Comparison of ENCODE assay signal across 1 cellular context in genomic region chr4:2756691-2757350, GRCh38.
TF ChIP-seq lines count a peak whose summit lies in the region.

No MANE protein-coding gene starts in this region.

TF ChIP-seq in K562, 482 proteins besides CTCF, POLR2A, EP300 and RAD21 (continued from another document and continues in another):
- TF ChIP-seq AFF1 (IDR thresholded peaks at IDR 0.05; ENCODE audit: low read depth in 1 of 2, partially characterized antibody in 2 of 2), result no peak
- TF ChIP-seq ZNF830 (CRISPR knock-in tag; IDR thresholded peaks at IDR 0.05), result 0 out of 2 replicates have a peak, but pooled peaks have one; percentile 34
- TF ChIP-seq NR4A1 (CRISPR knock-in tag; IDR thresholded peaks at IDR 0.05), result no peak
- 0 out of 2 replicates have a peak, but pooled peaks have one; percentile 24 for TF ChIP-seq NR4A1 (tag; IDR thresholded peaks at IDR 0.05)
- TF ChIP-seq, protein P1, sequence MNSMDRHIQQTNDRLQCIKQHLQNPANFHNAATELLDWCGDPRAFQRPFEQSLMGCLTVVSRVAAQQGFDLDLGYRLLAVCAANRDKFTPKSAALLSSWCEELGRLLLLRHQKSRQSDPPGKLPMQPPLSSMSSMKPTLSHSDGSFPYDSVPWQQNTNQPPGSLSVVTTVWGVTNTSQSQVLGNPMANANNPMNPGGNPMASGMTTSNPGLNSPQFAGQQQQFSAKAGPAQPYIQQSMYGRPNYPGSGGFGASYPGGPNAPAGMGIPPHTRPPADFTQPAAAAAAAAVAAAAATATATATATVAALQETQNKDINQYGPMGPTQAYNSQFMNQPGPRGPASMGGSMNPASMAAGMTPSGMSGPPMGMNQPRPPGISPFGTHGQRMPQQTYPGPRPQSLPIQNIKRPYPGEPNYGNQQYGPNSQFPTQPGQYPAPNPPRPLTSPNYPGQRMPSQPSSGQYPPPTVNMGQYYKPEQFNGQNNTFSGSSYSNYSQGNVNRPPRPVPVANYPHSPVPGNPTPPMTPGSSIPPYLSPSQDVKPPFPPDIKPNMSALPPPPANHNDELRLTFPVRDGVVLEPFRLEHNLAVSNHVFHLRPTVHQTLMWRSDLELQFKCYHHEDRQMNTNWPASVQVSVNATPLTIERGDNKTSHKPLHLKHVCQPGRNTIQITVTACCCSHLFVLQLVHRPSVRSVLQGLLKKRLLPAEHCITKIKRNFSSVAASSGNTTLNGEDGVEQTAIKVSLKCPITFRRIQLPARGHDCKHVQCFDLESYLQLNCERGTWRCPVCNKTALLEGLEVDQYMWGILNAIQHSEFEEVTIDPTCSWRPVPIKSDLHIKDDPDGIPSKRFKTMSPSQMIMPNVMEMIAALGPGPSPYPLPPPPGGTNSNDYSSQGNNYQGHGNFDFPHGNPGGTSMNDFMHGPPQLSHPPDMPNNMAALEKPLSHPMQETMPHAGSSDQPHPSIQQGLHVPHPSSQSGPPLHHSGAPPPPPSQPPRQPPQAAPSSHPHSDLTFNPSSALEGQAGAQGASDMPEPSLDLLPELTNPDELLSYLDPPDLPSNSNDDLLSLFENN (IDR thresholded peaks at IDR 0.05; ENCODE audit: low read depth in 2 of 2, low read length in 2 of 2), result no peak
- TF ChIP-seq TFAM (CRISPR knock-in tag; conservative IDR thresholded peaks at IDR 0.05), result no peak
- TF ChIP-seq HDAC1 (IDR thresholded peaks at IDR 0.05), result no peak
- TF ChIP-seq MNT (conservative IDR thresholded peaks at IDR 0.05), result peak; percentile 33 to 52; a peak in 2 of 4 replicates
- no peak for TF ChIP-seq HDAC2 (IDR thresholded peaks at IDR 0.05)
- TF ChIP-seq HCFC1 (IDR thresholded peaks at IDR 0.05; ENCODE audit: low read depth, low read length), result no peak
- TF ChIP-seq KAT2B (IDR thresholded peaks at IDR 0.05; ENCODE audit: low read depth, low read length), result no peak
- no peak for TF ChIP-seq CXXC5 (CRISPR knock-in tag; IDR thresholded peaks at IDR 0.05)
- TF ChIP-seq PHTF2 (CRISPR knock-in tag; IDR thresholded peaks at IDR 0.05), result no peak
- TF ChIP-seq ZNF174 (CRISPR knock-in tag; IDR thresholded peaks at IDR 0.05), result no peak
- 0 out of 4 replicates have a peak, but pooled peaks of 1 of the 2 experiments have one; percentile 2 for TF ChIP-seq MAZ (CRISPR knock-in tag; conservative IDR thresholded peaks at IDR 0.05 in 1 of 2, IDR thresholded peaks at IDR 0.05 in 1 of 2)
- TF ChIP-seq ZNF354B (CRISPR knock-in tag; IDR thresholded peaks at IDR 0.05), result no peak
- no peak for TF ChIP-seq GABPA (tag; conservative IDR thresholded peaks at IDR 0.05; ENCODE audit: low read depth)
- TF ChIP-seq RBFOX2 (IDR thresholded peaks at IDR 0.05; ENCODE audit: low read depth, low read length), result no peak
- TF ChIP-seq SMAD1 (IDR thresholded peaks at IDR 0.05; ENCODE audit: low read depth, low read length, partially characterized antibody), result no peak
- TF ChIP-seq HSF4 (CRISPR knock-in tag; IDR thresholded peaks at IDR 0.05; ENCODE audit: borderline replicate concordance), result no peak
- TF ChIP-seq, protein P2, sequence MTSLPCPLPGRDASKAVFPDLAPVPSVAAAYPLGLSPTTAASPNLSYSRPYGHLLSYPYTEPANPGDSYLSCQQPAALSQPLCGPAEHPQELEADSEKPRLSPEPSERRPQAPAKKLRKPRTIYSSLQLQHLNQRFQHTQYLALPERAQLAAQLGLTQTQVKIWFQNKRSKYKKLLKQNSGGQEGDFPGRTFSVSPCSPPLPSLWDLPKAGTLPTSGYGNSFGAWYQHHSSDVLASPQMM (CRISPR knock-in tag; IDR thresholded peaks at IDR 0.05), result no peak
- no peak for TF ChIP-seq PKNOX1 (IDR thresholded peaks at IDR 0.05)
- TF ChIP-seq NFYB (IDR thresholded peaks at IDR 0.05; ENCODE audit: extremely low read depth, insufficient read length), result no peak
- TF ChIP-seq TCF7 (IDR thresholded peaks at IDR 0.05; ENCODE audit: borderline replicate concordance), result no peak
- TF ChIP-seq, protein P3, sequence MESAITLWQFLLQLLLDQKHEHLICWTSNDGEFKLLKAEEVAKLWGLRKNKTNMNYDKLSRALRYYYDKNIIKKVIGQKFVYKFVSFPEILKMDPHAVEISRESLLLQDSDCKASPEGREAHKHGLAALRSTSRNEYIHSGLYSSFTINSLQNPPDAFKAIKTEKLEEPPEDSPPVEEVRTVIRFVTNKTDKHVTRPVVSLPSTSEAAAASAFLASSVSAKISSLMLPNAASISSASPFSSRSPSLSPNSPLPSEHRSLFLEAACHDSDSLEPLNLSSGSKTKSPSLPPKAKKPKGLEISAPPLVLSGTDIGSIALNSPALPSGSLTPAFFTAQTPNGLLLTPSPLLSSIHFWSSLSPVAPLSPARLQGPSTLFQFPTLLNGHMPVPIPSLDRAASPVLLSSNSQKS (CRISPR knock-in tag; IDR thresholded peaks at IDR 0.05), result no peak
- no peak for TF ChIP-seq VEZF1 (CRISPR knock-in tag; IDR thresholded peaks at IDR 0.05)
- no peak for TF ChIP-seq ESRRB (CRISPR knock-in tag; IDR thresholded peaks at IDR 0.05; ENCODE audit: borderline replicate concordance)
- TF ChIP-seq BRF1 (IDR thresholded peaks at IDR 0.05; ENCODE audit: borderline replicate concordance, extremely low read depth, insufficient read length), result no peak
- no peak for TF ChIP-seq ZZZ3 (IDR thresholded peaks at IDR 0.05)
- TF ChIP-seq, protein P4, sequence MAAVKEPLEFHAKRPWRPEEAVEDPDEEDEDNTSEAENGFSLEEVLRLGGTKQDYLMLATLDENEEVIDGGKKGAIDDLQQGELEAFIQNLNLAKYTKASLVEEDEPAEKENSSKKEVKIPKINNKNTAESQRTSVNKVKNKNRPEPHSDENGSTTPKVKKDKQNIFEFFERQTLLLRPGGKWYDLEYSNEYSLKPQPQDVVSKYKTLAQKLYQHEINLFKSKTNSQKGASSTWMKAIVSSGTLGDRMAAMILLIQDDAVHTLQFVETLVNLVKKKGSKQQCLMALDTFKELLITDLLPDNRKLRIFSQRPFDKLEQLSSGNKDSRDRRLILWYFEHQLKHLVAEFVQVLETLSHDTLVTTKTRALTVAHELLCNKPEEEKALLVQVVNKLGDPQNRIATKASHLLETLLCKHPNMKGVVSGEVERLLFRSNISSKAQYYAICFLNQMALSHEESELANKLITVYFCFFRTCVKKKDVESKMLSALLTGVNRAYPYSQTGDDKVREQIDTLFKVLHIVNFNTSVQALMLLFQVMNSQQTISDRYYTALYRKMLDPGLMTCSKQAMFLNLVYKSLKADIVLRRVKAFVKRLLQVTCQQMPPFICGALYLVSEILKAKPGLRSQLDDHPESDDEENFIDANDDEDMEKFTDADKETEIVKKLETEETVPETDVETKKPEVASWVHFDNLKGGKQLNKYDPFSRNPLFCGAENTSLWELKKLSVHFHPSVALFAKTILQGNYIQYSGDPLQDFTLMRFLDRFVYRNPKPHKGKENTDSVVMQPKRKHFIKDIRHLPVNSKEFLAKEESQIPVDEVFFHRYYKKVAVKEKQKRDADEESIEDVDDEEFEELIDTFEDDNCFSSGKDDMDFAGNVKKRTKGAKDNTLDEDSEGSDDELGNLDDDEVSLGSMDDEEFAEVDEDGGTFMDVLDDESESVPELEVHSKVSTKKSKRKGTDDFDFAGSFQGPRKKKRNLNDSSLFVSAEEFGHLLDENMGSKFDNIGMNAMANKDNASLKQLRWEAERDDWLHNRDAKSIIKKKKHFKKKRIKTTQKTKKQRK (IDR thresholded peaks at IDR 0.05; ENCODE audit: borderline replicate concordance, low read depth, low read length), result no peak
- TF ChIP-seq ARID2 (IDR thresholded peaks at IDR 0.05), result no peak
- peak; percentile 77 for TF ChIP-seq ZBTB33 (CRISPR knock-in tag; IDR thresholded peaks at IDR 0.05)
- TF ChIP-seq NR3C1 (CRISPR knock-in tag; IDR thresholded peaks at IDR 0.05), result no peak
- no peak for TF ChIP-seq PTBP1 (IDR thresholded peaks at IDR 0.05; ENCODE audit: low read depth, low read length)
- TF ChIP-seq TRIM28 (IDR thresholded peaks at IDR 0.05), result no peak
- no peak for TF ChIP-seq HMGN3 (IDR thresholded peaks at IDR 0.05; ENCODE audit: borderline replicate concordance, extremely low read depth, insufficient read length, low read depth, low read length)
- TF ChIP-seq MIER1 (IDR thresholded peaks at IDR 0.05; ENCODE audit: low read depth), result no peak
- TF ChIP-seq RNF219 (CRISPR knock-in tag; IDR thresholded peaks at IDR 0.05), result no peak
- no peak for TF ChIP-seq ZNF561 (CRISPR knock-in tag; conservative IDR thresholded peaks at IDR 0.05)
- no peak for TF ChIP-seq NONO (IDR thresholded peaks at IDR 0.05; ENCODE audit: low read depth in 2 of 2, low read length in 1 of 2)
